Comparison of ENCODE assay signal across 1 cellular context in genomic region chr22:23913661-23914353, GRCh38.
TF ChIP-seq lines count a peak whose summit lies in the region.

No MANE protein-coding gene starts in this region.

TF ChIP-seq in HepG2, 621 proteins besides CTCF, POLR2A, EP300 and RAD21 (continues in another document):
- TF ChIP-seq SMARCE1 (IDR thresholded peaks at IDR 0.05; ENCODE audit: borderline replicate concordance) (no peak), ZMYM3 (CRISPR knock-in tag; IDR thresholded peaks at IDR 0.05) (peak; percentile 61; the same call in 1 of the 2 replicates), ZNF780A (CRISPR knock-in tag; IDR thresholded peaks at IDR 0.05) (peak; percentile 54; the same call in 1 of the 2 replicates), ZSCAN5A (CRISPR knock-in tag; IDR thresholded peaks at IDR 0.05; ENCODE audit: borderline replicate concordance) (0 out of 2 replicates have a peak, but pooled peaks have one; percentile 45), HNF4A (CRISPR knock-in tag; IDR thresholded peaks at IDR 0.05) (no peak), HOXA5 (CRISPR knock-in tag; IDR thresholded peaks at IDR 0.05) (no peak), ZNF468 (CRISPR knock-in tag; IDR thresholded peaks at IDR 0.05) (no peak), HCFC1 (IDR thresholded peaks at IDR 0.05; ENCODE audit: low read depth, low read length) (peak; percentile 12; the same call in 1 of the 2 replicates), PHB2 (IDR thresholded peaks at IDR 0.05; ENCODE audit: partially characterized antibody) (no peak), SRSF9 (IDR thresholded peaks at IDR 0.05; ENCODE audit: borderline replicate concordance, insufficient read depth, low read depth, low read length, poor library complexity, severe bottlenecking) (no peak), ZNF280D (CRISPR knock-in tag; IDR thresholded peaks at IDR 0.05) (peak; percentile 94), MXD4 (CRISPR knock-in tag; IDR thresholded peaks at IDR 0.05) (peak; percentile 71; the same call in 1 of the 2 replicates), KMT2A (CRISPR knock-in tag; IDR thresholded peaks at IDR 0.05) (peak; percentile 66; the same call in 1 of the 2 replicates), ZNF451 (CRISPR knock-in tag; IDR thresholded peaks at IDR 0.05) (peak; percentile 90), HOXD1 (CRISPR knock-in tag; IDR thresholded peaks at IDR 0.05) (peak; percentile 69; the same call in 1 of the 2 replicates), ZNF251 (CRISPR knock-in tag; IDR thresholded peaks at IDR 0.05) (no peak), KDM1A (CRISPR knock-in tag; IDR thresholded peaks at IDR 0.05) (no peak), CBX2 (IDR thresholded peaks at IDR 0.05; ENCODE audit: low read depth, low read length) (no peak), CBX2 (CRISPR knock-in tag; IDR thresholded peaks at IDR 0.05; ENCODE audit: low read depth) (no peak), ZNF879 (CRISPR knock-in tag; IDR thresholded peaks at IDR 0.05) (0 out of 2 replicates have a peak, but pooled peaks have one; percentile 53), ZBTB2 (CRISPR knock-in tag; IDR thresholded peaks at IDR 0.05; ENCODE audit: low read depth) (peak; percentile 81), ZBTB7A (CRISPR knock-in tag; IDR thresholded peaks at IDR 0.05) (no peak), MBD4 (IDR thresholded peaks at IDR 0.05; ENCODE audit: borderline replicate concordance, low read length) (no peak), RFX5 (IDR thresholded peaks at IDR 0.05; ENCODE audit: low read depth, low read length) (no peak), ZBTB42 (CRISPR knock-in tag; IDR thresholded peaks at IDR 0.05) (no peak), ZNF713 (CRISPR knock-in tag; IDR thresholded peaks at IDR 0.05) (0 out of 2 replicates have a peak, but pooled peaks have one; percentile 33), ZFP90 (CRISPR knock-in tag; IDR thresholded peaks at IDR 0.05; ENCODE audit: borderline replicate concordance) (peak; percentile 49; the same call in 1 of the 2 replicates), HDAC2 (CRISPR knock-in tag; IDR thresholded peaks at IDR 0.05) (no peak), NONO (IDR thresholded peaks at IDR 0.05) (no peak), NONO (CRISPR knock-in tag; conservative IDR thresholded peaks at IDR 0.05) (peak; percentile 94), SIN3A (IDR thresholded peaks at IDR 0.05; ENCODE audit: borderline replicate concordance, low read depth, low read length) (no peak; the same call in 1 of the 2 replicates), PRMT3 (CRISPR knock-in tag; IDR thresholded peaks at IDR 0.05; ENCODE audit: borderline replicate concordance, low read depth) (peak; percentile 44; the same call in 1 of the 2 replicates), FOXO1 (CRISPR knock-in tag; IDR thresholded peaks at IDR 0.05) (no peak; the same call in 1 of the 2 replicates), E2F5 (CRISPR knock-in tag; conservative IDR thresholded peaks at IDR 0.05) (no peak), MIER2 (CRISPR knock-in tag; IDR thresholded peaks at IDR 0.05) (no peak), MAFF (IDR thresholded peaks at IDR 0.05; ENCODE audit: low read depth, low read length) (no peak), CEBPG (CRISPR knock-in tag; IDR thresholded peaks at IDR 0.05) (peak; percentile 26), SNAPC2 (CRISPR knock-in tag; IDR thresholded peaks at IDR 0.05) (no peak), TOE1 (CRISPR knock-in tag; IDR thresholded peaks at IDR 0.05) (no peak)
- TF ChIP-seq, protein P1, sequence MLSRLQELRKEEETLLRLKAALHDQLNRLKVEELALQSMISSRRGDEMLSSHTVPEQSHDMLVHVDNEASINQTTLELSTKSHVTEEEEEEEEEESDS (CRISPR knock-in tag; IDR thresholded peaks at IDR 0.05; ENCODE audit: borderline replicate concordance) = no peak
- TF ChIP-seq, protein P2, sequence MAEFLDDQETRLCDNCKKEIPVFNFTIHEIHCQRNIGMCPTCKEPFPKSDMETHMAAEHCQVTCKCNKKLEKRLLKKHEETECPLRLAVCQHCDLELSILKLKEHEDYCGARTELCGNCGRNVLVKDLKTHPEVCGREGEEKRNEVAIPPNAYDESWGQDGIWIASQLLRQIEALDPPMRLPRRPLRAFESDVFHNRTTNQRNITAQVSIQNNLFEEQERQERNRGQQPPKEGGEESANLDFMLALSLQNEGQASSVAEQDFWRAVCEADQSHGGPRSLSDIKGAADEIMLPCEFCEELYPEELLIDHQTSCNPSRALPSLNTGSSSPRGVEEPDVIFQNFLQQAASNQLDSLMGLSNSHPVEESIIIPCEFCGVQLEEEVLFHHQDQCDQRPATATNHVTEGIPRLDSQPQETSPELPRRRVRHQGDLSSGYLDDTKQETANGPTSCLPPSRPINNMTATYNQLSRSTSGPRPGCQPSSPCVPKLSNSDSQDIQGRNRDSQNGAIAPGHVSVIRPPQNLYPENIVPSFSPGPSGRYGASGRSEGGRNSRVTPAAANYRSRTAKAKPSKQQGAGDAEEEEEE (CRISPR knock-in tag; IDR thresholded peaks at IDR 0.05; ENCODE audit: borderline replicate concordance) = no peak
- TF ChIP-seq, protein P3, sequence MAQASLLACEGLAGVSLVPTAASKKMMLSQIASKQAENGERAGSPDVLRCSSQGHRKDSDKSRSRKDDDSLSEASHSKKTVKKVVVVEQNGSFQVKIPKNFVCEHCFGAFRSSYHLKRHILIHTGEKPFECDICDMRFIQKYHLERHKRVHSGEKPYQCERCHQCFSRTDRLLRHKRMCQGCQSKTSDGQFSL (CRISPR knock-in tag; IDR thresholded peaks at IDR 0.05) = no peak
- TF ChIP-seq, protein P4, sequence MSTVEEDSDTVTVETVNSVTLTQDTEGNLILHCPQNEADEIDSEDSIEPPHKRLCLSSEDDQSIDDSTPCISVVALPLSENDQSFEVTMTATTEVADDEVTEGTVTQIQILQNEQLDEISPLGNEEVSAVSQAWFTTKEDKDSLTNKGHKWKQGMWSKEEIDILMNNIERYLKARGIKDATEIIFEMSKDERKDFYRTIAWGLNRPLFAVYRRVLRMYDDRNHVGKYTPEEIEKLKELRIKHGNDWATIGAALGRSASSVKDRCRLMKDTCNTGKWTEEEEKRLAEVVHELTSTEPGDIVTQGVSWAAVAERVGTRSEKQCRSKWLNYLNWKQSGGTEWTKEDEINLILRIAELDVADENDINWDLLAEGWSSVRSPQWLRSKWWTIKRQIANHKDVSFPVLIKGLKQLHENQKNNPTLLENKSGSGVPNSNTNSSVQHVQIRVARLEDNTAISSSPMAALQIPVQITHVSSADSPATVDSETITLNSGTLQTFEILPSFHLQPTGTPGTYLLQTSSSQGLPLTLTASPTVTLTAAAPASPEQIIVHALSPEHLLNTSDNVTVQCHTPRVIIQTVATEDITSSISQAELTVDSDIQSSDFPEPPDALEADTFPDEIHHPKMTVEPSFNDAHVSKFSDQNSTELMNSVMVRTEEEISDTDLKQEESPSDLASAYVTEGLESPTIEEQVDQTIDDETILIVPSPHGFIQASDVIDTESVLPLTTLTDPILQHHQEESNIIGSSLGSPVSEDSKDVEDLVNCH (CRISPR knock-in tag; IDR thresholded peaks at IDR 0.05) = no peak
- TF ChIP-seq, protein P5, sequence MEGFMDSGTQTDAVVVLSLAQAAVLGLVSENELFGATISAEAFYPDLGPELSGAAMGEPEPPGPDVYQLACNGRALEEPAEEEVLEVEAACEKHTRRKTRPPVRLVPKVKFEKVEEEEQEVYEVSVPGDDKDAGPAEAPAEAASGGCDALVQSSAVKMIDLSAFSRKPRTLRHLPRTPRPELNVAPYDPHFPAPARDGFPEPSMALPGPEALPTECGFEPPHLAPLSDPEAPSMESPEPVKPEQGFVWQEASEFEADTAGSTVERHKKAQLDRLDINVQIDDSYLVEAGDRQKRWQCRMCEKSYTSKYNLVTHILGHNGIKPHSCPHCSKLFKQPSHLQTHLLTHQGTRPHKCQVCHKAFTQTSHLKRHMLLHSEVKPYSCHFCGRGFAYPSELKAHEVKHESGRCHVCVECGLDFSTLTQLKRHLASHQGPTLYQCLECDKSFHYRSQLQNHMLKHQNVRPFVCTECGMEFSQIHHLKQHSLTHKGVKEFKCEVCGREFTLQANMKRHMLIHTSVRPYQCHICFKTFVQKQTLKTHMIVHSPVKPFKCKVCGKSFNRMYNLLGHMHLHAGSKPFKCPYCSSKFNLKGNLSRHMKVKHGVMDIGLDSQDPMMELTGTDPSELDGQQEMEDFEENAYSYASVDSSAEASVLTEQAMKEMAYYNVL (CRISPR knock-in tag; IDR thresholded peaks at IDR 0.05; ENCODE audit: borderline replicate concordance) = no peak
- TF ChIP-seq, protein P6, sequence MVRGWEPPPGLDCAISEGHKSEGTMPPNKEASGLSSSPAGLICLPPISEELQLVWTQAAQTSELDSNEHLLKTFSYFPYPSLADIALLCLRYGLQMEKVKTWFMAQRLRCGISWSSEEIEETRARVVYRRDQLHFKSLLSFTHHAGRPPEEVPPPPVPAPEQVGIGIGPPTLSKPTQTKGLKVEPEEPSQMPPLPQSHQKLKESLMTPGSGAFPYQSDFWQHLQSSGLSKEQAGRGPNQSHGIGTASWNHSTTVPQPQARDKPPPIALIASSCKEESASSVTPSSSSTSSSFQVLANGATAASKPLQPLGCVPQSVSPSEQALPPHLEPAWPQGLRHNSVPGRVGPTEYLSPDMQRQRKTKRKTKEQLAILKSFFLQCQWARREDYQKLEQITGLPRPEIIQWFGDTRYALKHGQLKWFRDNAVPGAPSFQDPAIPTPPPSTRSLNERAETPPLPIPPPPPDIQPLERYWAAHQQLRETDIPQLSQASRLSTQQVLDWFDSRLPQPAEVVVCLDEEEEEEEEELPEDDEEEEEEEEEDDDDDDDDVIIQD (CRISPR knock-in tag; IDR thresholded peaks at IDR 0.05; ENCODE audit: low read depth) = peak; percentile 64; the same call in 1 of the 2 replicates
- TF ChIP-seq, protein P7, sequence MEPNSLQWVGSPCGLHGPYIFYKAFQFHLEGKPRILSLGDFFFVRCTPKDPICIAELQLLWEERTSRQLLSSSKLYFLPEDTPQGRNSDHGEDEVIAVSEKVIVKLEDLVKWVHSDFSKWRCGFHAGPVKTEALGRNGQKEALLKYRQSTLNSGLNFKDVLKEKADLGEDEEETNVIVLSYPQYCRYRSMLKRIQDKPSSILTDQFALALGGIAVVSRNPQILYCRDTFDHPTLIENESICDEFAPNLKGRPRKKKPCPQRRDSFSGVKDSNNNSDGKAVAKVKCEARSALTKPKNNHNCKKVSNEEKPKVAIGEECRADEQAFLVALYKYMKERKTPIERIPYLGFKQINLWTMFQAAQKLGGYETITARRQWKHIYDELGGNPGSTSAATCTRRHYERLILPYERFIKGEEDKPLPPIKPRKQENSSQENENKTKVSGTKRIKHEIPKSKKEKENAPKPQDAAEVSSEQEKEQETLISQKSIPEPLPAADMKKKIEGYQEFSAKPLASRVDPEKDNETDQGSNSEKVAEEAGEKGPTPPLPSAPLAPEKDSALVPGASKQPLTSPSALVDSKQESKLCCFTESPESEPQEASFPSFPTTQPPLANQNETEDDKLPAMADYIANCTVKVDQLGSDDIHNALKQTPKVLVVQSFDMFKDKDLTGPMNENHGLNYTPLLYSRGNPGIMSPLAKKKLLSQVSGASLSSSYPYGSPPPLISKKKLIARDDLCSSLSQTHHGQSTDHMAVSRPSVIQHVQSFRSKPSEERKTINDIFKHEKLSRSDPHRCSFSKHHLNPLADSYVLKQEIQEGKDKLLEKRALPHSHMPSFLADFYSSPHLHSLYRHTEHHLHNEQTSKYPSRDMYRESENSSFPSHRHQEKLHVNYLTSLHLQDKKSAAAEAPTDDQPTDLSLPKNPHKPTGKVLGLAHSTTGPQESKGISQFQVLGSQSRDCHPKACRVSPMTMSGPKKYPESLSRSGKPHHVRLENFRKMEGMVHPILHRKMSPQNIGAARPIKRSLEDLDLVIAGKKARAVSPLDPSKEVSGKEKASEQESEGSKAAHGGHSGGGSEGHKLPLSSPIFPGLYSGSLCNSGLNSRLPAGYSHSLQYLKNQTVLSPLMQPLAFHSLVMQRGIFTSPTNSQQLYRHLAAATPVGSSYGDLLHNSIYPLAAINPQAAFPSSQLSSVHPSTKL (CRISPR knock-in tag; IDR thresholded peaks at IDR 0.05) = peak; percentile 68; the same call in 1 of the 2 replicates
